Comparison of ENCODE assay signal across 8 cellular contexts in genomic region chr12:22624908-22625646, GRCh38. TPM values are rescaled to one million over a fixed set of nuclear protein-coding genes. Genes with fewer than 3 reads are reported as not detected.
DNase-seq lines count a peak whose midpoint lies in the region; ATAC-seq and TF ChIP-seq lines count a peak whose summit lies in the region.

Gene ETNK1 (plus strand): TSS chr12:22625171. CDS start chr12:22625431, 260 bp downstream.

- TF ChIP-seq CTCF in KMS-11 (conservative IDR thresholded peaks at IDR 0.05; ENCODE audit: low read depth, low read length), result no peak

- peak within 1 kb of the TSS; percentile 90 for H2AFZ ChIP-seq in KMS-11 (ENCODE audit: low read depth)

- no peaks in the 10 kb centered on the region for H3K9me3 Mint-ChIP-seq in activated T-helper 2 cell treated with anti-CD3 and anti-CD28 coated beads, Interferon-gamma antibody, Interleukin-2, Interleukin-4, amounts not matched to agents 10 μg/mL and 5 μg/mL and 100 μg/mL, durations not matched to agents 14 hours and 24 hours and 36 hours
- no peaks in the 10 kb centered on the region for H3K9me3 Mint-ChIP-seq in natural killer cell treated with Interleukin-12 subunit alpha and Interleukin-12 subunit beta and Interleukin-15 and Interleukin-18, amount 100 ng/mL, for 72 hours

- peaks cover 15% of the 10 kb centered on the region for H3K27me3 Mint-ChIP-seq in activated T-helper 2 cell treated with anti-CD3 and anti-CD28 coated beads, Interferon-gamma antibody, Interleukin-2, Interleukin-4, amounts not matched to agents 10 μg/mL and 5 μg/mL and 100 μg/mL, durations not matched to agents 14 hours and 24 hours and 36 hours (ENCODE audit: low read depth)
- H3K27me3 Mint-ChIP-seq in natural killer cell treated with Interleukin-12 subunit alpha and Interleukin-12 subunit beta and Interleukin-15 and Interleukin-18, amount 100 ng/mL, for 72 hours, result peaks cover 13 to 18% of the 10 kb centered on the region in 2 donors

- peak within 1 kb of the TSS; percentile 86 for H3K9ac ChIP-seq in KMS-11

- peaks cover 26% of the 10 kb centered on the region for H3K4me1 ChIP-seq in KMS-11 (ENCODE audit: low read depth, poor library complexity, severe bottlenecking)

- peaks cover 11% of the 10 kb centered on the region; the same call in 1 of the 2 replicates for H4K20me1 ChIP-seq in KMS-11 (ENCODE audit: insufficient read depth)

- intact Hi-C loops in activated T-helper 2 cell treated with anti-CD3 and anti-CD28 coated beads, Interferon-gamma antibody, Interleukin-2, Interleukin-4, amounts not matched to agents 10 μg/mL and 5 μg/mL and 100 μg/mL, durations not matched to agents 14 hours and 24 hours and 36 hours (cut with micrococcal nuclease), result loop anchor here (1.0 to 10.0 kb wide), 3 partner anchors 81 to 1120 kb away; partner anchors contain the start of genes C2CD5, CMAS, GOLT1B and RECQL

- peaks cover 32% of the 10 kb centered on the region for H3K4me1 Mint-ChIP-seq in activated T-helper 2 cell treated with anti-CD3 and anti-CD28 coated beads, Interferon-gamma antibody, Interleukin-2, Interleukin-4, amounts not matched to agents 10 μg/mL and 5 μg/mL and 100 μg/mL, durations not matched to agents 14 hours and 24 hours and 36 hours (ENCODE audit: low read depth)
- H3K4me1 Mint-ChIP-seq in natural killer cell treated with Interleukin-12 subunit alpha and Interleukin-12 subunit beta and Interleukin-15 and Interleukin-18, amount 100 ng/mL, for 72 hours (ENCODE audit: low read depth in 2 of 2), result peaks cover 25 to 37% of the 10 kb centered on the region in 2 donors

- peak; percentile 97 for ATAC-seq in GM21737 (IDR thresholded peaks at IDR 0.05; ENCODE audit: unreplicated experiment)
- peak; percentile 100 for ATAC-seq in natural killer cell treated with Interleukin-12 subunit alpha and Interleukin-12 subunit beta and Interleukin-15 and Interleukin-18, amount 100 ng/mL, for 72 hours
- ATAC-seq in stimulated activated naive CD8-positive, alpha-beta T cell treated with anti-CD3 and anti-CD28 coated beads, Interleukin-15, Interleukin-2, amounts not matched to agents 100 U/mL and 50 U/mL, for 24 hours, result peak; percentile 99

- H3K4me2 ChIP-seq in KMS-11, result peak within 1 kb of the TSS; percentile 55

- peaks cover 49% of the 10 kb centered on the region for H3K79me2 ChIP-seq in KMS-11 (ENCODE audit: insufficient read depth, low read depth)

- H3K27ac ChIP-seq in KMS-11, result peak within 1 kb of the TSS; percentile 83

- H3K36me3 Mint-ChIP-seq in activated T-helper 2 cell treated with anti-CD3 and anti-CD28 coated beads, Interferon-gamma antibody, Interleukin-2, Interleukin-4, amounts not matched to agents 10 μg/mL and 5 μg/mL and 100 μg/mL, durations not matched to agents 14 hours and 24 hours and 36 hours (ENCODE audit: low read depth), result peaks cover 25% of the 10 kb centered on the region
- peaks cover 7% of the 10 kb centered on the region for H3K36me3 Mint-ChIP-seq in natural killer cell treated with Interleukin-12 subunit alpha and Interleukin-12 subunit beta and Interleukin-15 and Interleukin-18, amount 100 ng/mL, for 72 hours

- DNase-seq in DMS79 treated with DMSO at 0.1 percent for 48 hours (lab: John Stamatoyannopoulos, UW) (peak; percentile 83), RPMI7951 (ENCODE audit: low read depth) (peak; percentile 91), fibroblast of peridontal ligament (ENCODE audit: extremely low read depth) (peak; percentile 90)
- peak; percentile 83 for DNase-seq in activated T-helper 2 cell treated with anti-CD3 and anti-CD28 coated beads, Interferon-gamma antibody, Interleukin-2, Interleukin-4, amounts not matched to agents 10 μg/mL and 5 μg/mL and 100 μg/mL, durations not matched to agents 14 hours and 24 hours and 36 hours (ENCODE audit: low spot score)
- peak; percentile 94 for DNase-seq in natural killer cell treated with Interleukin-12 subunit alpha and Interleukin-12 subunit beta and Interleukin-15 and Interleukin-18, amount 100 ng/mL, for 72 hours (ENCODE audit: low spot score)
- peak; percentile 92 for DNase-seq in stimulated activated naive CD8-positive, alpha-beta T cell treated with anti-CD3 and anti-CD28 coated beads, Interleukin-15, Interleukin-2, amounts not matched to agents 100 U/mL and 50 U/mL, for 24 hours

- H3K4me3 Mint-ChIP-seq in activated T-helper 2 cell treated with anti-CD3 and anti-CD28 coated beads, Interferon-gamma antibody, Interleukin-2, Interleukin-4, amounts not matched to agents 10 μg/mL and 5 μg/mL and 100 μg/mL, durations not matched to agents 14 hours and 24 hours and 36 hours (ENCODE audit: low read depth), result peak within 1 kb of the TSS; percentile 90
- peak within 1 kb of the TSS; percentile 95 for H3K4me3 Mint-ChIP-seq in natural killer cell treated with Interleukin-12 subunit alpha and Interleukin-12 subunit beta and Interleukin-15 and Interleukin-18, amount 100 ng/mL, for 72 hours

- H3K4me3 ChIP-seq in KMS-11 (IDR thresholded peaks at IDR 0.05; ENCODE audit: insufficient read depth, low read depth, low read length), result no peak within 1 kb of the TSS

- no peaks in the 10 kb centered on the region for H3K27me3 ChIP-seq in KMS-11 (ENCODE audit: insufficient read depth, low read depth)

- H3K27ac Mint-ChIP-seq in activated T-helper 2 cell treated with anti-CD3 and anti-CD28 coated beads, Interferon-gamma antibody, Interleukin-2, Interleukin-4, amounts not matched to agents 10 μg/mL and 5 μg/mL and 100 μg/mL, durations not matched to agents 14 hours and 24 hours and 36 hours, result peak within 1 kb of the TSS; percentile 89
- peak within 1 kb of the TSS; percentile 89 to 98 for H3K27ac Mint-ChIP-seq in natural killer cell treated with Interleukin-12 subunit alpha and Interleukin-12 subunit beta and Interleukin-15 and Interleukin-18, amount 100 ng/mL, for 72 hours

- no peaks in the 10 kb centered on the region for H3K36me3 ChIP-seq in KMS-11 (ENCODE audit: insufficient read depth)

RNA-seq across cellular contexts. Expression of gene ETNK1, which starts in this region (rescaled TPM):
- 18.5 and 21.0 TPM in 2 replicates for total RNA-seq in RPMI7951 (2014; rRNA removed; shearing (Covaris generic))
- total RNA-seq in activated T-helper 2 cell treated with anti-CD3 and anti-CD28 coated beads, Interferon-gamma antibody, Interleukin-2, Interleukin-4, amounts not matched to agents 10 μg/mL and 5 μg/mL and 100 μg/mL, durations not matched to agents 14 hours and 24 hours and 36 hours, result 120 and 122 TPM in 2 replicates
- 100 to 1,000 TPM in 1 of 2 donors, 10 to 100 TPM in 1; 96.3 to 101 TPM for total RNA-seq in natural killer cell treated with Interleukin-12 subunit alpha and Interleukin-12 subunit beta and Interleukin-15 and Interleukin-18, amount 100 ng/mL, for 72 hours
